ENCODE assay signal across 10 cellular contexts in the genomic region with DNA sequence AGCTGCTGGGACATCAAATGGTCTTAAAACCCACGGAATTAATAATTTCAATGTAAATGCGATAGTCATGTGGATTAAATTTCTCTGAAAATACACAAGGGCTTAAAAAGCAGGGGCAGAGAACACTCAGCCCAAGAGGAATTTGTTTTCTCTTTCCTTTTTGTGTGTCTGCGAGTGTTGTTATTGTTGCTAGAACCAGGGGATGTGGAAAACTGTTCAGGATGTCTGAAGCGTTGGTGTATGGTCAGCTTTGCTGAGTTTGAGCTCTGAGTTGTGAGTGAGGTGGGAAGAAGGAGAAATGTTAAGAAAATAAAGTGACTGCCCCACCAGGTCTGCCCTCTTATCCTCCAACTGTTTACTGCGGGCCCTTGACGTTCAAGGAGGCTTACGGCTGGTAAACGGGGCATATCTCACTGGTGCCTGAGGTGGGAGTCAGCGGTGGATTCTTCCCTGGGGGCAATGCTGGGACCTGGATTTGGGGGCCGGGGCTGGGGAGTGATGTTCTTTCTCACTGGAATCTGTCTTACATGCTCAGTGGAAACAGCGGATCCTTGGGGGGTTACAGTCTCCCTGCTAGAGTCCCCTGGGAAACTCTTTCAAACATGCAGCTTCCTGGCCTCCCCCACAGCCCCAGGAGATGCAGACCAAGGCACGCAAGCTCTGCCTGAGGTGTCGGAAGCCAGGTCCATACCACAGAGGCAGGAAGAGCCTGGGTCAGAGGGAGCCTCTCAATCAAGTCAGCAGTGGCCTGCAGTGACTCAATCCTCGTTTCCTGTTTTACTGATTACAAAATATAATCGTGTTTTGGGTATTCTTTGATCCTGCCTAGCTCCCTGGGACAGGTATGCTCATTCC. TPM values are rescaled to one million over a fixed set of nuclear protein-coding genes. Genes with fewer than 3 reads are reported as not detected.
A peak's percentile ranks its signal among the peaks of the same experiment; 100 is the strongest.
DNase-seq lines count a peak whose midpoint lies in the region; TF ChIP-seq lines count a peak whose summit lies in the region.
"Had no signal": no experiment of that assay in that cellular context is flagged by ENCODE, and none has a peak within 500 bp of the region (broad histone marks: within the 10 kb centered on the region; RNA-seq: fewer than 3 reads in every experiment).

No MANE protein-coding gene starts in this region.

- H3K23ac ChIP-seq in mesenchymal stem cell (ENCODE audit: low read length in 2 of 2), result no peak overlapping the region

- H3K4me2 ChIP-seq in mesenchymal stem cell (ENCODE audit: low read length, poor library complexity, severe bottlenecking), result no peak overlapping the region

- peaks cover 24% of the 10 kb centered on the region for H3K79me1 ChIP-seq in mesenchymal stem cell (replicated peaks; ENCODE audit: low read length, poor library complexity, severe bottlenecking)

- H3K27me3 Mint-ChIP-seq in HFFc6 (ENCODE audit: insufficient read depth), result peaks cover 7% of the 10 kb centered on the region

- H2BK15ac ChIP-seq in mesenchymal stem cell (ENCODE audit: low read depth, poor library complexity, severe bottlenecking), result no peak overlapping the region

- no peak for TF ChIP-seq POLR2A in erythroblast (IDR thresholded peaks at IDR 0.05; ENCODE audit: low read length)
- TF ChIP-seq POLR2A in esophagus squamous epithelium (IDR thresholded peaks at IDR 0.05), result no peak

- no peak overlapping the region for H3K14ac ChIP-seq in mesenchymal stem cell (ENCODE audit: low read length in 2 of 2)

- peak; percentile 40 for DNase-seq in GM10248 (ENCODE audit: extremely low spot score)
- DNase-seq in HFFc6, result peak; percentile 51
- DNase-seq in UCSD-AML1 (lab: John Stamatoyannopoulos, UW; ENCODE audit: unreplicated experiment), result peak; percentile 66
- DNase-seq in mesenchymal stem cell, result peak; percentile 95
- DNase-seq in middle frontal gyrus (ENCODE audit: extremely low spot score, low spot score), result no peak
- DNase-seq in HEK293T (ENCODE audit: extremely low spot score), result no peak
- no peak for DNase-seq in erythroblast (lab: John Stamatoyannopoulos, UW)
- no peak for DNase-seq in esophagus squamous epithelium (lab: John Stamatoyannopoulos, UW)
- DNase-seq: NCI-H2081 had no signal

- peak overlapping the region; percentile 71 for H4K8ac ChIP-seq in mesenchymal stem cell (ENCODE audit: low read length)

- peak overlapping the region in 1 of 2 experiments; percentile 65 for H2BK12ac ChIP-seq in mesenchymal stem cell (ENCODE audit: low read length in 2 of 2)

- POLR2A ChIA-PET in GM10248 (lab: Yijun Ruan, JAX), result no interaction called here
- POLR2A ChIA-PET in HEK293T (lab: Yijun Ruan, JAX), result interaction anchor here (0.6 kb wide), 1 partner anchor 115 kb away, joined by 3 read pairs; no protein-coding TSS in a partner anchor

- peak overlapping the region; percentile 82 to 90 for H3K18ac ChIP-seq in mesenchymal stem cell (ENCODE audit: low read depth in 1 of 2, low read length in 2 of 2)

- 7% methylated on average over 12 of the region's 15 CpGs for WGBS in mesenchymal stem cell
- 70 to 78% methylated on average over 9 to 12 of the region's 15 CpGs for WGBS in esophagus squamous epithelium, 2 donors

- H3K9me3 ChIP-seq in mesenchymal stem cell (ENCODE audit: control insufficient read depth, low read length) (peaks cover 7% of the 10 kb centered on the region), esophagus squamous epithelium (no peaks in the 10 kb centered on the region)

- CTCF ChIA-PET in GM10248 (lab: Yijun Ruan, JAX) (no interaction called here), HEK293T (lab: Yijun Ruan, JAX) (no interaction called here)

- peak overlapping the region; percentile 77 for H3K27ac Mint-ChIP-seq in HFFc6
- H3K27ac Mint-ChIP-seq: activated naive CD8-positive, alpha-beta T cell had no signal

- H3K36me3 Mint-ChIP-seq in HFFc6 (ENCODE audit: low read depth), result 0 out of 2 replicates have a peak, but pooled peaks cover 8% of the 10 kb centered on the region

- H2BK120ac ChIP-seq in mesenchymal stem cell (ENCODE audit: low read depth, low read length), result peak overlapping the region; percentile 83

- H2BK5ac ChIP-seq in mesenchymal stem cell (ENCODE audit: low read depth, low read length, poor library complexity, severe bottlenecking), result no peak overlapping the region

- H3K27ac ChIP-seq in mesenchymal stem cell (ENCODE audit: low read length, poor library complexity, severe bottlenecking) (peak overlapping the region; percentile 58), esophagus squamous epithelium (no peak overlapping the region)

- peak overlapping the region; percentile 83 to 91 for H3K4ac ChIP-seq in mesenchymal stem cell (ENCODE audit: low read depth in 1 of 2, low read length in 2 of 2)

- H3K4me3 ChIP-seq in mesenchymal stem cell (ENCODE audit: insufficient read depth in 1 of 2, low read depth in 1 of 2, low read length in 2 of 2) (no peak overlapping the region), esophagus squamous epithelium (no peak overlapping the region)

- intact Hi-C loops in esophagus squamous epithelium (cut with DNase I), result loop anchor here (10.0 kb wide), 1 partner anchor 135 kb away; no protein-coding TSS in a partner anchor

- peaks cover 8% of the 10 kb centered on the region; the same call in 1 of the 2 replicates for H3K9me3 Mint-ChIP-seq in HFFc6

- H3K27me3 ChIP-seq in mesenchymal stem cell (ENCODE audit: control insufficient read depth in 1 of 2, insufficient read depth in 1 of 2, low read length in 2 of 2) (peaks cover 0 to 24% of the 10 kb centered on the region in 2 experiments), esophagus squamous epithelium (peaks cover 0 to 59% (median 0%) of the 10 kb centered on the region in 4 donors)

- no peak for TF ChIP-seq CTCF in GM10248 (IDR thresholded peaks at IDR 0.05; ENCODE audit: control extremely low read depth, extremely low read depth, low read depth, missing control alignments)
- TF ChIP-seq CTCF in HFFc6 (IDR thresholded peaks at IDR 0.05), result no peak
- no peak for TF ChIP-seq CTCF in esophagus squamous epithelium (IDR thresholded peaks at IDR 0.05)

- peak overlapping the region; percentile 52 for H3K4me3 Mint-ChIP-seq in HFFc6
- H3K4me3 Mint-ChIP-seq: activated naive CD8-positive, alpha-beta T cell had no signal

- H3K9ac ChIP-seq in mesenchymal stem cell (ENCODE audit: low read length), result no peak overlapping the region

- H3K4me1 Mint-ChIP-seq in HFFc6 (ENCODE audit: low read depth), result peaks cover 13% of the 10 kb centered on the region

- peaks cover 20% of the 10 kb centered on the region for H3K4me1 ChIP-seq in mesenchymal stem cell (ENCODE audit: control insufficient read depth, insufficient read depth, low read depth, low read length)
- H3K4me1 ChIP-seq in esophagus squamous epithelium, result no peaks in the 10 kb centered on the region

- H3K36me3 ChIP-seq in mesenchymal stem cell (ENCODE audit: control insufficient read depth in 1 of 2, insufficient read depth in 2 of 2, low read depth in 1 of 2, low read length in 2 of 2) (peaks cover 0 to 33% of the 10 kb centered on the region in 2 experiments), esophagus squamous epithelium (no peaks in the 10 kb centered on the region)

- H4K91ac ChIP-seq in mesenchymal stem cell (ENCODE audit: low read length), result peak overlapping the region; percentile 98

- no peak overlapping the region for H2AK5ac ChIP-seq in mesenchymal stem cell (ENCODE audit: low read length, severe bottlenecking)

- H2AFZ ChIP-seq in mesenchymal stem cell (ENCODE audit: low read depth, low read length), result no peak overlapping the region

TF ChIP-seq in HEK293T, 16 proteins besides CTCF, POLR2A, EP300 and RAD21:
- TF ChIP-seq ELF4 (IDR thresholded peaks at IDR 0.05) (no peak), HDGF (IDR thresholded peaks at IDR 0.05; ENCODE audit: borderline replicate concordance) (no peak), NFRKB (IDR thresholded peaks at IDR 0.05) (no peak), FOXK2 (IDR thresholded peaks at IDR 0.05) (no peak), L3MBTL2 (conservative IDR thresholded peaks at IDR 0.05) (no peak), BHLHE40 (IDR thresholded peaks at IDR 0.05; ENCODE audit: borderline replicate concordance) (no peak), FOXA1 (IDR thresholded peaks at IDR 0.05) (no peak), FOXM1 (IDR thresholded peaks at IDR 0.05; ENCODE audit: borderline replicate concordance) (no peak), LEF1 (IDR thresholded peaks at IDR 0.05; ENCODE audit: borderline replicate concordance) (no peak), CTBP1 (IDR thresholded peaks at IDR 0.05; ENCODE audit: borderline replicate concordance) (no peak), SP1 (IDR thresholded peaks at IDR 0.05) (no peak)
- TF ChIP-seq, protein P1, sequence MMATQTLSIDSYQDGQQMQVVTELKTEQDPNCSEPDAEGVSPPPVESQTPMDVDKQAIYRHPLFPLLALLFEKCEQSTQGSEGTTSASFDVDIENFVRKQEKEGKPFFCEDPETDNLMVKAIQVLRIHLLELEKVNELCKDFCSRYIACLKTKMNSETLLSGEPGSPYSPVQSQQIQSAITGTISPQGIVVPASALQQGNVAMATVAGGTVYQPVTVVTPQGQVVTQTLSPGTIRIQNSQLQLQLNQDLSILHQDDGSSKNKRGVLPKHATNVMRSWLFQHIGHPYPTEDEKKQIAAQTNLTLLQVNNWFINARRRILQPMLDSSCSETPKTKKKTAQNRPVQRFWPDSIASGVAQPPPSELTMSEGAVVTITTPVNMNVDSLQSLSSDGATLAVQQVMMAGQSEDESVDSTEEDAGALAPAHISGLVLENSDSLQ (IDR thresholded peaks at IDR 0.05), result no peak

RNA-seq across cellular contexts. Expression of gene ITGA11, which starts 41.8 kb away (rescaled TPM):
- 1 to 10 TPM; 1.2 to 2.1 (median 1.4) TPM for total RNA-seq in HFFc6 (2021; fragmentation: NEBNext Ultra II Directional; extraction: Animal tissue kit (Norgen Biotek cat#: 25700))
- polyA plus RNA-seq in mesenchymal stem cell (2013, experiment 1 of 2), result 146 TPM
- polyA plus RNA-seq in mesenchymal stem cell (2013, experiment 2 of 2), result 150 TPM
- total RNA-seq in esophagus squamous epithelium, result 1 to 10 TPM in 2 of 4 donors, under 1 TPM in 2; 0.19 to 2.9 (median 0.81) TPM

Comparison
In these comparisons a context has a peak if more than half of its experiments do, and no peak if none do; other contexts are left out.
1. DNase-seq: peak in GM10248 (single experiment), HFFc6 (single experiment), UCSD-AML1 (single experiment) and mesenchymal stem cell (single experiment); none in middle frontal gyrus (single experiment), HEK293T (single experiment), erythroblast (0 of 2) and esophagus squamous epithelium (single experiment).